Comparison of ENCODE assay signal across 8 cellular contexts in genomic region chr3:37935756-37936666, GRCh38. TPM values are rescaled to one million over a fixed set of nuclear protein-coding genes. Genes with fewer than 3 reads are reported as not detected.
A peak's percentile ranks its signal among the peaks of the same experiment; 100 is the strongest.
DNase-seq lines count a peak whose midpoint lies in the region; ATAC-seq and TF ChIP-seq lines count a peak whose summit lies in the region.

No MANE protein-coding gene starts in this region.

- H3K27me3 Mint-ChIP-seq in effector memory CD8-positive, alpha-beta T cell = peaks cover 20 to 40% of the 10 kb centered on the region in 2 donors

- peak overlapping the region; percentile 97 for H2BK20ac ChIP-seq in IMR-90 (ENCODE audit: low read depth, low read length)

- TF ChIP-seq RAD21 in IMR-90 (IDR thresholded peaks at IDR 0.05; ENCODE audit: low read length) = no peak

- peak overlapping the region; percentile 97 for H3K4ac ChIP-seq in IMR-90 (ENCODE audit: low read depth, low read length)

- H4K8ac ChIP-seq in IMR-90 (ENCODE audit: low read depth in 2 of 2, low read length in 2 of 2) = peak overlapping the region; percentile 63 to 86

- H3K56ac ChIP-seq in IMR-90 (ENCODE audit: extremely low read depth, insufficient read depth, low read length) = peak overlapping the region; percentile 88

- peak overlapping the region; percentile 77 for H4K5ac ChIP-seq in IMR-90 (ENCODE audit: low read depth, low read length)

- dilution Hi-C loops in IMR-90 (cut with HindIII; ENCODE audit: low sequenced_read_pairs, unreplicated experiment) = no loop called here

- no peak overlapping the region for H2AFZ ChIP-seq in IMR-90 (replicated peaks; ENCODE audit: low read length, poor library complexity)

- H2AK9ac ChIP-seq in IMR-90 (replicated peaks; ENCODE audit: low read depth, low read length, poor library complexity) = peak overlapping the region; percentile 6

- H3K14ac ChIP-seq in IMR-90 (replicated peaks; ENCODE audit: low read depth, low read length) = peak overlapping the region; percentile 88

- no peak for TF ChIP-seq EP300 in transverse colon (IDR thresholded peaks at IDR 0.05; ENCODE audit: low read depth)

- CTCF ChIA-PET in IMR-90 (lab: Yijun Ruan, JAX) = interaction anchor here (0.6 to 1.4 kb wide), 3 partner anchors 10 to 153 kb away, joined by 3 to 5 read pairs (median 4); no protein-coding TSS in a partner anchor

- no peak for TF ChIP-seq CTCF in IMR-90 (conservative IDR thresholded peaks at IDR 0.05; ENCODE audit: low read depth, low read length)
- TF ChIP-seq CTCF in colonic mucosa (IDR thresholded peaks at IDR 0.05) = no peak
- TF ChIP-seq CTCF in left lung (IDR thresholded peaks at IDR 0.05) = no peak
- TF ChIP-seq CTCF in transverse colon (IDR thresholded peaks at IDR 0.05) = no peak

- H3K79me1 ChIP-seq in IMR-90 (ENCODE audit: low read depth in 1 of 2, low read length in 2 of 2) = peaks cover 36 to 67% of the 10 kb centered on the region in 2 experiments

- H3K27me3 ChIP-seq in IMR-90 (ENCODE audit: control insufficient read depth, insufficient read depth, low read length) (no peaks in the 10 kb centered on the region), colonic mucosa (no peaks in the 10 kb centered on the region), left lung (no peaks in the 10 kb centered on the region), transverse colon (no peaks in the 10 kb centered on the region)

- no peaks in the 10 kb centered on the region for H3K4me1 Mint-ChIP-seq in effector memory CD8-positive, alpha-beta T cell (ENCODE audit: low read depth in 2 of 2)

- DNase-seq in IMR-90 = peak; percentile 95
- DNase-seq in colonic mucosa = no peak
- peak in 1 of 2 donors; percentile 49 for DNase-seq in left lung
- peak; percentile 36 for DNase-seq in transverse colon
- no peak for DNase-seq in SIG-M5 treated with dmso at 0.1 percent for 504 hours (lab: John Stamatoyannopoulos, UW; ENCODE audit: unreplicated experiment)
- DNase-seq in activated CD8-positive, alpha-beta memory T cell treated with anti-CD3 and anti-CD28 coated beads, Interleukin-2, amount 50 U/mL, for 48 hours = no peak
- DNase-seq in cerebellar nuclear complex (lab: John Stamatoyannopoulos, UW) = no peak
- no peak for DNase-seq in effector memory CD8-positive, alpha-beta T cell

- peak overlapping the region; percentile 61 for H3K4me2 ChIP-seq in IMR-90 (ENCODE audit: low read depth, low read length)

- H2BK15ac ChIP-seq in IMR-90 (ENCODE audit: low read depth, low read length) = peak overlapping the region; percentile 96; the same call in 2 of the 3 replicates

- H3K36me3 ChIP-seq in IMR-90 (ENCODE audit: control insufficient read depth, insufficient read depth, low read length) = no peaks in the 10 kb centered on the region
- H3K36me3 ChIP-seq in colonic mucosa = no peaks in the 10 kb centered on the region
- H3K36me3 ChIP-seq in left lung = no peaks in the 10 kb centered on the region
- no peaks in the 10 kb centered on the region for H3K36me3 ChIP-seq in transverse colon

- peak overlapping the region; percentile 92 for H2BK120ac ChIP-seq in IMR-90 (ENCODE audit: low read depth, low read length)

- H3K4me1 ChIP-seq in IMR-90 (ENCODE audit: control insufficient read depth, insufficient read depth, low read length) = peaks cover 18% of the 10 kb centered on the region
- H3K4me1 ChIP-seq in colonic mucosa = peaks cover 14% of the 10 kb centered on the region
- peaks cover 24 to 40% of the 10 kb centered on the region in 2 donors for H3K4me1 ChIP-seq in left lung
- peaks cover 36 to 75% (median 48%) of the 10 kb centered on the region in 4 donors for H3K4me1 ChIP-seq in transverse colon

- H3K36me3 Mint-ChIP-seq in effector memory CD8-positive, alpha-beta T cell (ENCODE audit: insufficient read depth) = no peaks in the 10 kb centered on the region

- H4K20me1 ChIP-seq in IMR-90 (ENCODE audit: insufficient read depth, low read length) = peaks cover 10% of the 10 kb centered on the region; the same call in 1 of the 2 replicates

- peak; percentile 94 for ATAC-seq in IMR-90 (ENCODE audit: low read depth)
- peak; percentile 79 for ATAC-seq in left lung
- no peak for ATAC-seq in effector memory CD8-positive, alpha-beta T cell (replicated peaks)

- no peak for TF ChIP-seq POLR2A in IMR-90 (IDR thresholded peaks at IDR 0.05; ENCODE audit: low read depth, low read length)
- TF ChIP-seq POLR2A in transverse colon (IDR thresholded peaks at IDR 0.05) = no peak

- H3K4me3 ChIP-seq in IMR-90 (ENCODE audit: insufficient read depth, low read depth, low read length) (no peak overlapping the region), colonic mucosa (no peak overlapping the region), left lung (no peak overlapping the region), transverse colon (no peak overlapping the region)

- H3K4me3 Mint-ChIP-seq in effector memory CD8-positive, alpha-beta T cell = no peak overlapping the region

- H3K9ac ChIP-seq in IMR-90 (ENCODE audit: low read depth, low read length) (peak overlapping the region; percentile 29), colonic mucosa (ENCODE audit: low read depth in 2 of 2, low read length in 2 of 2) (peak overlapping the region in 1 of 2 donors; percentile 22)

- H2BK5ac ChIP-seq in IMR-90 (ENCODE audit: low read depth, low read length, poor library complexity, severe bottlenecking) = peak overlapping the region; percentile 87

- peaks cover 22% of the 10 kb centered on the region for H3K9me1 ChIP-seq in IMR-90 (ENCODE audit: insufficient read depth, low read length)

- intact Hi-C loops in IMR-90 (cut with micrococcal nuclease) (loop anchor here (1.0 kb wide), 1 partner anchor 10 kb away; no protein-coding TSS in a partner anchor), colonic mucosa (cut with DNase I) (no loop called here), left lung (cut with DNase I) (no loop called here), transverse colon (cut with DNase I; ENCODE audit: low total_unique reads) (loop anchor here (1.0 kb wide), 1 partner anchor 10 kb away; no protein-coding TSS in a partner anchor)

- peak overlapping the region; percentile 90 for H2AK5ac ChIP-seq in IMR-90 (ENCODE audit: low read depth, low read length)

- H3K9me3 ChIP-seq in IMR-90 (ENCODE audit: control insufficient read depth, insufficient read depth, low read length) (no peaks in the 10 kb centered on the region), colonic mucosa (no peaks in the 10 kb centered on the region), left lung (no peaks in the 10 kb centered on the region), transverse colon (no peaks in the 10 kb centered on the region)

- H3K23ac ChIP-seq in IMR-90 (ENCODE audit: low read depth, low read length) = peak overlapping the region; percentile 81

- peak overlapping the region; percentile 87 for H4K91ac ChIP-seq in IMR-90 (ENCODE audit: insufficient read depth, low read depth, low read length)

- in situ Hi-C loops in IMR-90 (cut with MboI; ENCODE audit: low sequenced_read_pairs) = no loop called here
- in situ Hi-C loops in transverse colon (cut with MboI; ENCODE audit: low pct_ligation_motif_present in 1 of 4, low pct_unique_long_range_greater_than_20kb in 1 of 4, low sequenced_read_pairs in 3 of 4) = no loop called here

- no CpG with 5 or more reads among the region's 9 CpGs for WGBS in IMR-90 (ENCODE audit: extremely low coverage in 2 of 2, insufficient read length in 1 of 2), 2 experiments
- 40 to 50% methylated on average over 8 to 9 of the region's 9 CpGs for WGBS in transverse colon (ENCODE audit: low coverage in 1 of 2), 2 donors

- no TSS peak for BruUV-seq in IMR-90 (replicated peaks; lab: Mats Ljungman, UMichigan)

- no peak overlapping the region for H3K27ac Mint-ChIP-seq in effector memory CD8-positive, alpha-beta T cell

- no peaks in the 10 kb centered on the region for H3K9me3 Mint-ChIP-seq in effector memory CD8-positive, alpha-beta T cell

- H3K27ac ChIP-seq in IMR-90 (ENCODE audit: insufficient read depth, low read length) (peak overlapping the region; percentile 94), colonic mucosa (peak overlapping the region; percentile 39), left lung (peak overlapping the region; percentile 40 to 59), transverse colon (peak overlapping the region; percentile 61 to 76 (median 68))

- peak overlapping the region; percentile 88 for H3K18ac ChIP-seq in IMR-90 (ENCODE audit: low read depth, low read length)

- POLR2A ChIA-PET in IMR-90 (lab: Charles Lee; ENCODE audit: unreplicated experiment) = interaction anchor here (0.6 kb wide), 2 partner anchors 10 to 222 kb away, joined by 3 to 6 read pairs; no protein-coding TSS in a partner anchor

TF ChIP-seq in IMR-90, 13 proteins besides CTCF, POLR2A, EP300 and RAD21:
- TF ChIP-seq RCOR1 (IDR thresholded peaks at IDR 0.05; ENCODE audit: insufficient replicate concordance, low read length) (peak; percentile 55), BHLHE40 (IDR thresholded peaks at IDR 0.05; ENCODE audit: low read depth, low read length) (peak; percentile 36; the same call in 1 of the 2 replicates), SMC3 (IDR thresholded peaks at IDR 0.05; ENCODE audit: low read depth, low read length) (no peak), MAZ (IDR thresholded peaks at IDR 0.05; ENCODE audit: borderline replicate concordance, low read depth, low read length) (0 out of 2 replicates have a peak, but pooled peaks have one; percentile 23)

RNA-seq across cellular contexts. Expression of gene VILL, which starts 54.6 kb away (rescaled TPM):
- total RNA-seq in IMR-90 (2012; rRNA removed) (2.3 and 2.5 TPM in 2 replicates), colonic mucosa (100 to 1,000 TPM; 155 to 166 TPM), left lung (10 to 100 TPM; 29.0 to 36.9 TPM), transverse colon (100 to 1,000 TPM; 112 to 214 (median 172) TPM)
- polyA plus RNA-seq in IMR-90 (2012; rRNA removed) = 4.5 and 4.7 TPM in 2 replicates
- 1.3 and 3.7 TPM in 2 replicates for polyA plus RNA-seq in IMR-90 (2012; cell fraction: cytosol; rRNA removed)
- 15.6 and 35.8 TPM in 2 replicates for polyA plus RNA-seq in IMR-90 (2012; cell fraction: nucleus; rRNA removed; ENCODE audit: low replicate concordance)

Comparison
In these comparisons a context has a peak if more than half of its experiments do, and no peak if none do; other contexts are left out.
1. DNase-seq: peak in IMR-90 (single experiment) and transverse colon (single experiment); none in colonic mucosa (single experiment), SIG-M5 treated with dmso at 0.1 percent for 504 hours (single experiment), activated CD8-positive, alpha-beta memory T cell treated with anti-CD3 and anti-CD28 coated beads, Interleukin-2, amount 50 U/mL, for 48 hours (single experiment), cerebellar nuclear complex (0 of 2) and effector memory CD8-positive, alpha-beta T cell (0 of 3).
2. H3K27ac ChIP-seq: peak in every context shown above with its lines; median percentile 94 in IMR-90; 68 in transverse colon; 50 in left lung; 39 in colonic mucosa.
3. intact Hi-C loops: an anchor here in IMR-90 (1.0 kb wide) and transverse colon (1.0 kb wide); none called in colonic mucosa and left lung.